10 cellular contexts compared by ENCODE assay signal in the genomic region with DNA sequence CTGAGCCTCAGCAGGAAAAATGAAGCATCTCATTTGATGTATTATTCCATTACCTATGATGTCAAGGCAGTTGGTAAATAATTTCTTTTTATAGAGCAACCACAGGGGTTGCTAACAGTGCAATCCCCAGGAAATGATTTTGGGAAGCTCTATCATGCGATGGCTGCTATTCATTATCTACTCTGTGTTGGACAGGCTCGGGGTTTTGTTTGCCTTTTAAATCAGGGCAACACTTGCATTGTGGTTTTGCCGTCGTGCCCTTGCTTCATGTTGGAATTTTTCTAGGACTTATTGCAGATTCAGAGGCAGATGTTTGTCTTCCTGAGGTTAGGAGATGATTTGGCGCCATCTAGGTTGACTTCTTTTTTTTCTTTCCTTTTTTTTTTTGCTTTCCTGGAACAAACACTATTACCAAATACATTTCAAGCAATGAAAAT.
DNase-seq lines count a peak whose midpoint lies in the region; ATAC-seq and TF ChIP-seq lines count a peak whose summit lies in the region.
"Had no signal": no experiment of that assay in that cellular context is flagged by ENCODE, and none has a peak within 500 bp of the region (broad histone marks: within the 10 kb centered on the region; RNA-seq: fewer than 3 reads in every experiment).

No MANE protein-coding gene starts in this region.

- H3K79me2 ChIP-seq in OCI-LY3 (ENCODE audit: low read length) (no peaks in the 10 kb centered on the region), smooth muscle cell (ENCODE audit: low read depth) (peaks cover 3% of the 10 kb centered on the region)

- H3K9me3 ChIP-seq in OCI-LY3 (ENCODE audit: insufficient read depth, low read length): no peaks in the 10 kb centered on the region
- no peaks in the 10 kb centered on the region for H3K9me3 ChIP-seq in smooth muscle cell (replicated peaks; ENCODE audit: low read depth)
- H3K9me3 ChIP-seq: BLaER1 treated with 17β-estradiol and CSF1 and Interleukin-3, amounts not matched to agents 10 nM and 100 nM had no signal

- H3K4me3 ChIP-seq in OCI-LY3 (ENCODE audit: low read length) (no peak overlapping the region), smooth muscle cell (peak overlapping the region; percentile 8)
- H3K4me3 ChIP-seq: BLaER1 treated with 17β-estradiol and CSF1 and Interleukin-3, amounts not matched to agents 10 nM and 100 nM had no signal

- H3K9ac ChIP-seq in OCI-LY3 (ENCODE audit: low read length): no peak overlapping the region
- H3K9ac ChIP-seq in smooth muscle cell (ENCODE audit: low read depth): no peak overlapping the region

- H3K36me3 ChIP-seq in OCI-LY3 (replicated peaks; ENCODE audit: low read depth, low read length) (no peaks in the 10 kb centered on the region), smooth muscle cell (ENCODE audit: low read depth) (no peaks in the 10 kb centered on the region)
- H3K36me3 ChIP-seq: BLaER1 treated with 17β-estradiol and CSF1 and Interleukin-3, amounts not matched to agents 10 nM and 100 nM had no signal

- H2AFZ ChIP-seq in OCI-LY3 (ENCODE audit: low read depth, low read length) (no peak overlapping the region), smooth muscle cell (ENCODE audit: low read depth) (no peak overlapping the region)

- TF ChIP-seq CTCF in OCI-LY3 (IDR thresholded peaks at IDR 0.05; ENCODE audit: low read depth, low read length): 0 out of 2 replicates have a peak, but pooled peaks have one; percentile 9
- TF ChIP-seq CTCF in smooth muscle cell (IDR thresholded peaks at IDR 0.05; ENCODE audit: borderline replicate concordance, insufficient read depth, poor library complexity, severe bottlenecking): peak; percentile 22

- no peaks in the 10 kb centered on the region for H3F3A ChIP-seq in smooth muscle cell (ENCODE audit: low read depth)

- DNase-seq in NCI-H146 (lab: John Stamatoyannopoulos, UW) (peak; percentile 9), NCI-H146 treated with DMSO at 0.1 percent for 48 hours (lab: John Stamatoyannopoulos, UW; ENCODE audit: unreplicated experiment) (no peak), fibroblast of gingiva (ENCODE audit: low read depth) (peak; percentile 99), smooth muscle cell (lab: John Stamatoyannopoulos, UW; ENCODE audit: unreplicated experiment) (no peak), putamen (ENCODE audit: low spot score) (no peak), DMS79 treated with DMSO at 0.1 percent for 48 hours (lab: John Stamatoyannopoulos, UW) (no peak)
- DNase-seq: activated T-cell treated with anti-CD3 and anti-CD28 coated beads, Interleukin-2, amount 50 U/mL, for 4 hours had no signal

- H3K27me3 ChIP-seq in OCI-LY3 (ENCODE audit: low read depth, low read length) (no peaks in the 10 kb centered on the region), smooth muscle cell (ENCODE audit: low read depth) (no peaks in the 10 kb centered on the region)
- H3K27me3 ChIP-seq: BLaER1 treated with 17β-estradiol and CSF1 and Interleukin-3, amounts not matched to agents 10 nM and 100 nM had no signal

- no peak for ATAC-seq in HG03342 (IDR thresholded peaks at IDR 0.05; ENCODE audit: unreplicated experiment)
- ATAC-seq: activated T-cell treated with anti-CD3 and anti-CD28 coated beads, Interleukin-2, amount 50 U/mL, for 4 hours had no signal

- H3K27ac ChIP-seq in OCI-LY3 (ENCODE audit: low read length): no peak overlapping the region
- peak overlapping the region; percentile 65 for H3K27ac ChIP-seq in smooth muscle cell (ENCODE audit: low read depth)

- H3K4me2 ChIP-seq in OCI-LY3 (ENCODE audit: low read length) (no peak overlapping the region), smooth muscle cell (peak overlapping the region; percentile 72)

- H3K4me1 ChIP-seq in OCI-LY3 (ENCODE audit: low read length) (no peaks in the 10 kb centered on the region), smooth muscle cell (ENCODE audit: low read depth) (peaks cover 15% of the 10 kb centered on the region)

- 8% methylated on average over 5 of the region's 5 CpGs for WGBS in smooth muscle cell (ENCODE audit: low lambda C conversion rate)

- no peaks in the 10 kb centered on the region for H4K20me1 ChIP-seq in OCI-LY3 (ENCODE audit: insufficient read depth, low read length)
- H4K20me1 ChIP-seq in smooth muscle cell (ENCODE audit: low read depth): peaks cover 8% of the 10 kb centered on the region
- H4K20me1 ChIP-seq: BLaER1 treated with 17β-estradiol and CSF1 and Interleukin-3, amounts not matched to agents 10 nM and 100 nM had no signal

Comparison
In these comparisons a context has a peak if more than half of its experiments do, and no peak if none do; other contexts are left out.
1. DNase-seq: peak in NCI-H146 (single experiment) and fibroblast of gingiva (single experiment); none in NCI-H146 treated with DMSO at 0.1 percent for 48 hours (single experiment), smooth muscle cell (single experiment), putamen (single experiment) and DMS79 treated with DMSO at 0.1 percent for 48 hours (single experiment).